Comparison of ENCODE assay signal across 9 cellular contexts in genomic region chr5:141001854-141002666, GRCh38. TPM values are rescaled to one million over a fixed set of nuclear protein-coding genes. Genes with fewer than 3 reads are reported as not detected.
A peak's percentile ranks its signal among the peaks of the same experiment; 100 is the strongest.
DNase-seq lines count a peak whose midpoint lies in the region; ATAC-seq, FAIRE-seq and TF ChIP-seq lines count a peak whose summit lies in the region.
"Had no signal": no experiment of that assay in that cellular context is flagged by ENCODE, and none has a peak within 500 bp of the region (broad histone marks: within the 10 kb centered on the region; RNA-seq: fewer than 3 reads in every experiment).

No MANE protein-coding gene starts in this region.

- intact Hi-C loops in pancreas (cut with DNase I), result no loop called here

- H3K27me3 ChIP-seq in pancreas, result no peaks in the 10 kb centered on the region
- H3K27me3 ChIP-seq in effector memory CD4-positive, alpha-beta T cell (replicated peaks; ENCODE audit: control insufficient read depth, insufficient read depth, low read length, poor library complexity, severe bottlenecking), result peaks cover 2% of the 10 kb centered on the region

- TF ChIP-seq CTCF in epithelial cell of proximal tubule (conservative IDR thresholded peaks at IDR 0.05; ENCODE audit: low read depth, low read length) (no peak), pancreas (IDR thresholded peaks at IDR 0.05) (no peak)

- FAIRE-seq in pancreas (lab: Jason Lieb, UNC), result no peak

- H3K4me3 ChIP-seq in epithelial cell of proximal tubule (ENCODE audit: low read depth, low read length) (peak overlapping the region; percentile 54), pancreas (peak overlapping the region in 1 of 4 donors; percentile 18)
- no peak overlapping the region for H3K4me3 ChIP-seq in effector memory CD4-positive, alpha-beta T cell (ENCODE audit: insufficient read depth, low read depth, low read length, poor library complexity, severe bottlenecking)

- ATAC-seq in pancreas (peak in 3 of 4 donors; percentile 60 to 70 (median 70)), GM19035 (IDR thresholded peaks at IDR 0.05; ENCODE audit: unreplicated experiment) (no peak), GM18909 (IDR thresholded peaks at IDR 0.05; ENCODE audit: poor library complexity, unreplicated experiment) (no peak), GM21526 (IDR thresholded peaks at IDR 0.05; ENCODE audit: low FRiP score, unreplicated experiment) (no peak)

- no peaks in the 10 kb centered on the region for H3K4me1 ChIP-seq in pancreas
- no peaks in the 10 kb centered on the region for H3K4me1 ChIP-seq in effector memory CD4-positive, alpha-beta T cell (ENCODE audit: control insufficient read depth, insufficient read depth, low read length, poor library complexity, severe bottlenecking)

- no peak overlapping the region for H3K27ac ChIP-seq in pancreas
- H3K27ac ChIP-seq in effector memory CD4-positive, alpha-beta T cell (ENCODE audit: insufficient read depth, low read length, poor library complexity, severe bottlenecking), result no peak overlapping the region

- WGBS in pancreas, 2 donors, result 12 to 15% methylated on average over 19 of the region's 19 CpGs

- H3K9me3 ChIP-seq in pancreas, result no peaks in the 10 kb centered on the region
- no peaks in the 10 kb centered on the region for H3K9me3 ChIP-seq in effector memory CD4-positive, alpha-beta T cell (ENCODE audit: control insufficient read depth, low read length)

- H3K36me3 ChIP-seq in pancreas, result no peaks in the 10 kb centered on the region
- H3K36me3 ChIP-seq in effector memory CD4-positive, alpha-beta T cell (ENCODE audit: control insufficient read depth, insufficient read depth, low read length), result no peaks in the 10 kb centered on the region

- peak; percentile 70 for DNase-seq in ELF-1 (ENCODE audit: low read depth, low spot score)
- peak; percentile 92 for DNase-seq in NCI-H69 (lab: John Stamatoyannopoulos, UW)
- DNase-seq in epithelial cell of proximal tubule (ENCODE audit: low read depth), result no peak
- peak in 2 of 6 donors; percentile 8 to 15 for DNase-seq in pancreas
- DNase-seq in effector memory CD4-positive, alpha-beta T cell, result no peak
- DNase-seq: activated B cell treated with CpG ODN at 0.5 μM for 24 hours had no signal

RNA-seq across cellular contexts. Expression of gene PCDHAC2, which starts 35.8 kb away (rescaled TPM):
- total RNA-seq in epithelial cell of proximal tubule (not detected in 2 replicates), pancreas (1 to 10 TPM in 1 of 6 donors, under 1 TPM in 5; 0.37 to 1.1 (median 0.68) TPM)
- under 1 TPM; 0.08 to 0.73 TPM for polyA plus RNA-seq in pancreas
- total RNA-seq: activated B cell treated with CpG ODN at 0.5 μM for 24 hours had no signal

RNA-seq across cellular contexts. Expression of gene PCDHB1, which starts 49.1 kb away (rescaled TPM):
- total RNA-seq in epithelial cell of proximal tubule, result not detected in 2 replicates
- under 1 TPM; 0.09 to 0.35 (median 0.14) TPM for total RNA-seq in pancreas
- under 1 TPM; 0.02 to 0.08 TPM for polyA plus RNA-seq in pancreas
- total RNA-seq: activated B cell treated with CpG ODN at 0.5 μM for 24 hours had no signal

Comparison
In these comparisons a context has a peak if more than half of its experiments do, and no peak if none do; other contexts are left out.
1. DNase-seq: peak in ELF-1 (single experiment) and NCI-H69 (single experiment); none in epithelial cell of proximal tubule (single experiment) and effector memory CD4-positive, alpha-beta T cell (0 of 3).
2. ATAC-seq: peak in pancreas (3 of 4); none in GM19035 (single experiment), GM18909 (single experiment) and GM21526 (single experiment).